11 cellular contexts compared by ENCODE assay signal in the genomic region with DNA sequence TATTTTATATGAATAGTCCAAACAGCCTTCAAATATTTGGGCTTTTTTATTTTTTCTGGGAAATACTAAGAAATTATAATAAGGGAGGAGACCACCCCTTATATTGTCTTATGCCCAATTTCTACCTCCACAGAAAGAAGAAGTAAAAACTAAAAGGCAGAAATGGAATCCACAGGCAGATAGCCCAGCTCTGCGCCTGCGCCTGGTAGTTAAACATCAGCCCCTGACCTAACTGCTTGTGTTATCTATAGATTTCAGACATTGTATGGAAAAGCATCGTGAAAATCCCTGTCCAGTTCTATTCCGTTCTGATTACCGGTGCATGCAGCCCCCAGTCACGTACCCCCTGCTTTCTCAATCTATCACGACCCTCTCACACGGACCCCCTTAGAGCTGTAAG. TPM values are rescaled to one million over a fixed set of nuclear protein-coding genes. Genes with fewer than 3 reads are reported as not detected.
"Had no signal": no experiment of that assay in that cellular context is flagged by ENCODE, and none has a peak within 500 bp of the region (broad histone marks: within the 10 kb centered on the region; RNA-seq: fewer than 3 reads in every experiment).

No MANE protein-coding gene starts in this region.

RNA-seq across cellular contexts. Expression of gene CFAP126, which starts 29.4 kb away (rescaled TPM):
- total RNA-seq: activated CD4-positive, alpha-beta T cell treated with anti-CD3 and anti-CD28 coated beads for 36 hours; adrenal gland; astrocyte; body of pancreas; bronchial epithelial cell; M059J; Right ventricle myocardium inferior; SK-MEL-5; T-cell; T-helper 17 cell; WTC11 had no signal
